Comparison of ENCODE assay signal across 1 cellular context in the genomic region with DNA sequence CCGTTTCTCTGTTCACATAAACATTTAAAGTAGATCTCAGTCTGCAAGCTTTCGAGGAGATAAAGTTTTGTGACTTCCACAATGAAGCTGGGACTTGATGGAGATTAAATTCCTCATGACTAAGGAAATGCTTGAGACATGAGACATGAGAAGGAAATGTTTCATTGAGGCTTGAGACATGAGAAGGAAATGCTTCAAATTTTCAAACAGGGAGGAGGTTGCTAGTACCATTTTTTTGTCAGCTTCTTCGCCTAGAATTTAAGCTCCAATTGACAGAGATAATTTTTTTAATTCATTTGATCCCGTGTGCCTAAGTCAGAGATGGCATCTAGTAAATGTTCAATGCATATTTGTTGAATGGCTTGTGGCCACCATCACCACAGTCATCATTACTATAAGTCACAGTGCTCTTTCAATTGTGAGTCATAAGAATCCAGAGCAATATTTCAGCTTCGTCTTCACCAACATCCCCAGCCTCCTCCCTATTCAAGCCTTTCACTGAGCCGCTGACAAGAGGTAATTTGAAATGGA.
TF ChIP-seq lines count a peak whose summit lies in the region.

No MANE protein-coding gene starts in this region.

TF ChIP-seq in GM23338, 12 proteins besides CTCF, POLR2A, EP300 and RAD21 (continued from another document):
- TF ChIP-seq, protein P1, sequence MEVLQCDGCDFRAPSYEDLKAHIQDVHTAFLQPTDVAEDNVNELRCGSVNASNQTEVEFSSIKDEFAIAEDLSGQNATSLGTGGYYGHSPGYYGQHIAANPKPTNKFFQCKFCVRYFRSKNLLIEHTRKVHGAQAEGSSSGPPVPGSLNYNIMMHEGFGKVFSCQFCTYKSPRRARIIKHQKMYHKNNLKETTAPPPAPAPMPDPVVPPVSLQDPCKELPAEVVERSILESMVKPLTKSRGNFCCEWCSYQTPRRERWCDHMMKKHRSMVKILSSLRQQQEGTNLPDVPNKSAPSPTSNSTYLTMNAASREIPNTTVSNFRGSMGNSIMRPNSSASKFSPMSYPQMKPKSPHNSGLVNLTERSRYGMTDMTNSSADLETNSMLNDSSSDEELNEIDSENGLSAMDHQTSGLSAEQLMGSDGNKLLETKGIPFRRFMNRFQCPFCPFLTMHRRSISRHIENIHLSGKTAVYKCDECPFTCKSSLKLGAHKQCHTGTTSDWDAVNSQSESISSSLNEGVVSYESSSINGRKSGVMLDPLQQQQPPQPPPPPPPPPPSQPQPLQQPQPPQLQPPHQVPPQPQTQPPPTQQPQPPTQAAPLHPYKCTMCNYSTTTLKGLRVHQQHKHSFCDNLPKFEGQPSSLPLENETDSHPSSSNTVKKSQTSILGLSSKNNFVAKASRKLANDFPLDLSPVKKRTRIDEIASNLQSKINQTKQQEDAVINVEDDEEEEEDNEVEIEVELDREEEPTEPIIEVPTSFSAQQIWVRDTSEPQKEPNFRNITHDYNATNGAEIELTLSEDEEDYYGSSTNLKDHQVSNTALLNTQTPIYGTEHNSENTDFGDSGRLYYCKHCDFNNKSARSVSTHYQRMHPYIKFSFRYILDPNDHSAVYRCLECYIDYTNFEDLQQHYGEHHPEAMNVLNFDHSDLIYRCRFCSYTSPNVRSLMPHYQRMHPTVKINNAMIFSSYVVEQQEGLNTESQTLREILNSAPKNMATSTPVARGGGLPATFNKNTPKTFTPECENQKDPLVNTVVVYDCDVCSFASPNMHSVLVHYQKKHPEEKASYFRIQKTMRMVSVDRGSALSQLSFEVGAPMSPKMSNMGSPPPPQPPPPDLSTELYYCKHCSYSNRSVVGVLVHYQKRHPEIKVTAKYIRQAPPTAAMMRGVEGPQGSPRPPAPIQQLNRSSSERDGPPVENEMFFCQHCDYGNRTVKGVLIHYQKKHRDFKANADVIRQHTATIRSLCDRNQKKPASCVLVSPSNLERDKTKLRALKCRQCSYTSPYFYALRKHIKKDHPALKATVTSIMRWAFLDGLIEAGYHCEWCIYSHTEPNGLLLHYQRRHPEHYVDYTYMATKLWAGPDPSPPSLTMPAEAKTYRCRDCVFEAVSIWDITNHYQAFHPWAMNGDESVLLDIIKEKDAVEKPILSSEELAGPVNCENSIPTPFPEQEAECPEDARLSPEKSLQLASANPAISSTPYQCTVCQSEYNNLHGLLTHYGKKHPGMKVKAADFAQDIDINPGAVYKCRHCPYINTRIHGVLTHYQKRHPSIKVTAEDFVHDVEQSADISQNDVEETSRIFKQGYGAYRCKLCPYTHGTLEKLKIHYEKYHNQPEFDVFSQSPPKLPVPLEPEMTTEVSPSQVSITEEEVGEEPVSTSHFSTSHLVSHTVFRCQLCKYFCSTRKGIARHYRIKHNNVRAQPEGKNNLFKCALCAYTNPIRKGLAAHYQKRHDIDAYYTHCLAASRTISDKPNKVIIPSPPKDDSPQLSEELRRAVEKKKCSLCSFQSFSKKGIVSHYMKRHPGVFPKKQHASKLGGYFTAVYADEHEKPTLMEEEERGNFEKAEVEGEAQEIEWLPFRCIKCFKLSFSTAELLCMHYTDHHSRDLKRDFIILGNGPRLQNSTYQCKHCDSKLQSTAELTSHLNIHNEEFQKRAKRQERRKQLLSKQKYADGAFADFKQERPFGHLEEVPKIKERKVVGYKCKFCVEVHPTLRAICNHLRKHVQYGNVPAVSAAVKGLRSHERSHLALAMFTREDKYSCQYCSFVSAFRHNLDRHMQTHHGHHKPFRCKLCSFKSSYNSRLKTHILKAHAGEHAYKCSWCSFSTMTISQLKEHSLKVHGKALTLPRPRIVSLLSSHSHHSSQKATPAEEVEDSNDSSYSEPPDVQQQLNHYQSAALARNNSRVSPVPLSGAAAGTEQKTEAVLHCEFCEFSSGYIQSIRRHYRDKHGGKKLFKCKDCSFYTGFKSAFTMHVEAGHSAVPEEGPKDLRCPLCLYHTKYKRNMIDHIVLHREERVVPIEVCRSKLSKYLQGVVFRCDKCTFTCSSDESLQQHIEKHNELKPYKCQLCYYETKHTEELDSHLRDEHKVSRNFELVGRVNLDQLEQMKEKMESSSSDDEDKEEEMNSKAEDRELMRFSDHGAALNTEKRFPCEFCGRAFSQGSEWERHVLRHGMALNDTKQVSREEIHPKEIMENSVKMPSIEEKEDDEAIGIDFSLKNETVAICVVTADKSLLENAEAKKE (CRISPR knock-in tag; IDR thresholded peaks at IDR 0.05): no peak
- TF ChIP-seq ZNF114 (CRISPR knock-in tag; IDR thresholded peaks at IDR 0.05) (no peak), EZH2 (IDR thresholded peaks at IDR 0.05; ENCODE audit: low read depth, unreplicated experiment) (no peak), ZNF331 (CRISPR knock-in tag; IDR thresholded peaks at IDR 0.05; ENCODE audit: low read depth) (no peak), NANOG (IDR thresholded peaks at IDR 0.05; ENCODE audit: borderline replicate concordance) (no peak)
- TF ChIP-seq, protein P2, sequence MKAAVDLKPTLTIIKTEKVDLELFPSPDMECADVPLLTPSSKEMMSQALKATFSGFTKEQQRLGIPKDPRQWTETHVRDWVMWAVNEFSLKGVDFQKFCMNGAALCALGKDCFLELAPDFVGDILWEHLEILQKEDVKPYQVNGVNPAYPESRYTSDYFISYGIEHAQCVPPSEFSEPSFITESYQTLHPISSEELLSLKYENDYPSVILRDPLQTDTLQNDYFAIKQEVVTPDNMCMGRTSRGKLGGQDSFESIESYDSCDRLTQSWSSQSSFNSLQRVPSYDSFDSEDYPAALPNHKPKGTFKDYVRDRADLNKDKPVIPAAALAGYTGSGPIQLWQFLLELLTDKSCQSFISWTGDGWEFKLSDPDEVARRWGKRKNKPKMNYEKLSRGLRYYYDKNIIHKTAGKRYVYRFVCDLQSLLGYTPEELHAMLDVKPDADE (IDR thresholded peaks at IDR 0.05): no peak
